Comparison of ENCODE assay signal across 20 cellular contexts in the genomic region with DNA sequence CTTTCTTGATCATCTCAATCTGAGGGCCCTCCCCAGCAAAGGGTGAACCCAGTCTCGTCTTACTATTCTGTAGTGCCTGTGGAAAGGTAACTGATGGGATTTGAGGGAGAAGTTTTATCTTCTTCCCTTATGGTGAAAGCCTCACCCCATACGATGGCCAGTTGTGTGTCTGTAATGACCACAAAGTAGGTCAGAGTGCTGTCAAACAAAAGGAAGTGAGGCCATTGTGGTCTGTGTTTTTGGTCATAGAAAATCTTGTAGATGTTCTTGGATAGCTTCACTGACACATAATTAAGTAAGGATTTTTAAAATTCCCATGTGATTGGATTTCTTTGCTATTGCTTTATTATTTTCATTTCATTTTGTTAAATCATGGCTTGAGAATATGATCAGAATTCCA.
A peak's percentile ranks its signal among the peaks of the same experiment; 100 is the strongest.
DNase-seq lines count a peak whose midpoint lies in the region; ATAC-seq and TF ChIP-seq lines count a peak whose summit lies in the region.
"Had no signal": no experiment of that assay in that cellular context is flagged by ENCODE, and none has a peak within 500 bp of the region (broad histone marks: within the 10 kb centered on the region; RNA-seq: fewer than 3 reads in every experiment).

No MANE protein-coding gene starts in this region.

- no peak overlapping the region for H3K4me3 ChIP-seq in NB4 (ENCODE audit: low read depth, low read length)
- H3K4me3 ChIP-seq: PC-9, SK-N-MC had no signal

- peaks cover 0 to 2% of the 10 kb centered on the region in 2 donors for H3K9me3 Mint-ChIP-seq in stimulated activated naive B cell treated with anti-CD40 and anti-IgM and Interleukin-4, amounts not matched to agents 10 μg/mL and 1 μg/mL and 100 μg/mL, for 72 hours
- H3K9me3 Mint-ChIP-seq in T-cell = peaks cover 0 to 11% (median 0%) of the 10 kb centered on the region in 3 donors

- no peaks in the 10 kb centered on the region for H3K36me3 Mint-ChIP-seq in stimulated activated naive B cell treated with anti-CD40 and anti-IgM and Interleukin-4, amounts not matched to agents 10 μg/mL and 1 μg/mL and 100 μg/mL, for 72 hours
- no peaks in the 10 kb centered on the region for H3K36me3 Mint-ChIP-seq in T-cell

- ATAC-seq in stimulated activated naive B cell treated with anti-CD40 and anti-IgM and Interleukin-4, amounts not matched to agents 10 μg/mL and 1 μg/mL and 100 μg/mL, for 72 hours (replicated peaks) = peak; percentile 72 to 79
- ATAC-seq in GM18502 (IDR thresholded peaks at IDR 0.05; ENCODE audit: poor library complexity, unreplicated experiment) (no peak), T-cell (replicated peaks in 1 of 4) (no peak)

- no peak for TF ChIP-seq CTCF in NB4 (IDR thresholded peaks at IDR 0.05; ENCODE audit: low read depth, low read length)

- H3K4me3 Mint-ChIP-seq in stimulated activated naive B cell treated with anti-CD40 and anti-IgM and Interleukin-4, amounts not matched to agents 10 μg/mL and 1 μg/mL and 100 μg/mL, for 72 hours = no peak overlapping the region
- H3K4me3 Mint-ChIP-seq in T-cell = no peak overlapping the region

- intact Hi-C loops in posterior cingulate gyrus (cut with DNase I) = no loop called here

- POLR2A ChIA-PET in T-cell (lab: Charles Lee) = no interaction called here

- H3K4me1 Mint-ChIP-seq in stimulated activated naive B cell treated with anti-CD40 and anti-IgM and Interleukin-4, amounts not matched to agents 10 μg/mL and 1 μg/mL and 100 μg/mL, for 72 hours = peaks cover 8 to 9% of the 10 kb centered on the region in 2 donors
- H3K4me1 Mint-ChIP-seq in T-cell = no peaks in the 10 kb centered on the region

- H3K27ac Mint-ChIP-seq in stimulated activated naive B cell treated with anti-CD40 and anti-IgM and Interleukin-4, amounts not matched to agents 10 μg/mL and 1 μg/mL and 100 μg/mL, for 72 hours = no peak overlapping the region
- no peak overlapping the region for H3K27ac Mint-ChIP-seq in T-cell

- H3K27me3 Mint-ChIP-seq in stimulated activated naive B cell treated with anti-CD40 and anti-IgM and Interleukin-4, amounts not matched to agents 10 μg/mL and 1 μg/mL and 100 μg/mL, for 72 hours = peaks cover 8 to 10% of the 10 kb centered on the region in 2 donors
- no peaks in the 10 kb centered on the region for H3K27me3 Mint-ChIP-seq in T-cell

- DNase-seq in SKM-1 treated with dmso at 0.1 percent for 144 hours (lab: John Stamatoyannopoulos, UW; ENCODE audit: unreplicated experiment) = peak; percentile 37
- DNase-seq in SKM-1 (lab: John Stamatoyannopoulos, UW; ENCODE audit: unreplicated experiment) = no peak
- peak; percentile 12 for DNase-seq in NB4 (ENCODE audit: low read depth)
- peak; percentile 14 for DNase-seq in fibroblast of gingiva (ENCODE audit: low read depth)
- DNase-seq in stimulated activated naive B cell treated with anti-CD40 and anti-IgM and Interleukin-4, amounts not matched to agents 10 μg/mL and 1 μg/mL and 100 μg/mL, for 72 hours = no peak
- no peak for DNase-seq in posterior cingulate gyrus
- DNase-seq in T-cell = no peak
- DNase-seq: 8988T, DMS79, Karpas-422, NCI-H1092 treated with DMSO at 0.1 percent for 48 hours, NCI-H1436 treated with DMSO at 0.1 percent for 48 hours, NCI-H1930, NCI-H226, NCI-H510A treated with DMSO at 0.1 percent for 48 hours, NCI-H748 treated with DMSO at 0.1 percent for 48 hours, PC-9, SHP77 treated with DMSO at 0.1 percent for 48 hours had no signal

- TF ChIP-seq POLR2A in NB4 (IDR thresholded peaks at IDR 0.05; ENCODE audit: extremely low read depth, insufficient read length) = no peak

- CTCF ChIA-PET in T-cell (lab: Charles Lee) = no interaction called here

Comparison
In these comparisons a context has a peak if more than half of its experiments do, and no peak if none do; other contexts are left out.
1. DNase-seq: peak in SKM-1 treated with dmso at 0.1 percent for 144 hours (single experiment), NB4 (single experiment) and fibroblast of gingiva (single experiment); none in SKM-1 (single experiment), stimulated activated naive B cell treated with anti-CD40 and anti-IgM and Interleukin-4, amounts not matched to agents 10 μg/mL and 1 μg/mL and 100 μg/mL, for 72 hours (single experiment), posterior cingulate gyrus (0 of 10) and T-cell (0 of 34).
2. ATAC-seq: peak in stimulated activated naive B cell treated with anti-CD40 and anti-IgM and Interleukin-4, amounts not matched to agents 10 μg/mL and 1 μg/mL and 100 μg/mL, for 72 hours (2 of 2); none in GM18502 (single experiment) and T-cell (0 of 4).